ENCODE assay signal across 11 cellular contexts in genomic region chr3:138861755-138862333, GRCh38. TPM values are rescaled to one million over a fixed set of nuclear protein-coding genes. Genes with fewer than 3 reads are reported as not detected.
DNase-seq lines count a peak whose midpoint lies in the region; ATAC-seq and TF ChIP-seq lines count a peak whose summit lies in the region.
"Had no signal": no experiment of that assay in that cellular context is flagged by ENCODE, and none has a peak within 500 bp of the region (broad histone marks: within the 10 kb centered on the region; RNA-seq: fewer than 3 reads in every experiment).

No MANE protein-coding gene starts in this region.

- no peaks in the 10 kb centered on the region for H3K9me3 Mint-ChIP-seq in CD14-positive monocyte

- peaks cover 35% of the 10 kb centered on the region for H3K4me1 Mint-ChIP-seq in CD14-positive monocyte

- peak overlapping the region; percentile 38 for H3K9ac ChIP-seq in mucosa of stomach (ENCODE audit: low read length)
- H3K9ac ChIP-seq: parathyroid adenoma had no signal

- ATAC-seq in GM18909 (IDR thresholded peaks at IDR 0.05; ENCODE audit: poor library complexity, unreplicated experiment) (no peak), HG02798 (IDR thresholded peaks at IDR 0.05; ENCODE audit: poor library complexity, unreplicated experiment) (no peak), HG03469 (IDR thresholded peaks at IDR 0.05; ENCODE audit: unreplicated experiment) (no peak)

- H3K27me3 ChIP-seq in mucosa of stomach (ENCODE audit: control insufficient read depth, insufficient read depth, low read length): no peaks in the 10 kb centered on the region

- H3K27me3 Mint-ChIP-seq in CD14-positive monocyte (ENCODE audit: low read depth in 3 of 3): peaks cover 0 to 2% (median 2%) of the 10 kb centered on the region in 3 donors

- H3K36me3 Mint-ChIP-seq in CD14-positive monocyte: no peaks in the 10 kb centered on the region

- intact Hi-C loops in CD14-positive monocyte (cut with micrococcal nuclease): loop anchor here in 1 of 2 donors (5.0 kb wide), 1 partner anchor 55 kb away; no protein-coding TSS in a partner anchor

- peak overlapping the region; percentile 85 to 98 (median 91) for H3K27ac Mint-ChIP-seq in CD14-positive monocyte

- DNase-seq in CD14-positive monocyte (ENCODE audit: low spot score) (no peak), NCI-H226 (peak; percentile 48), dermis blood vessel endothelial cell (peak; percentile 53)
- no peak for DNase-seq in activated T-cell treated with anti-CD3 and anti-CD28 coated beads, Interleukin-2, amount 50 U/mL, for 48 hours
- DNase-seq: activated T-cell treated with anti-CD3 and anti-CD28 coated beads, Interleukin-2, amount 50 U/mL, for 1 hour; NCI-H2081 treated with DMSO at 0.1 percent for 48 hours had no signal

- no peak for TF ChIP-seq CTCF in CD14-positive monocyte (IDR thresholded peaks at IDR 0.05)

- H3K36me3 ChIP-seq in mucosa of stomach (ENCODE audit: control insufficient read depth, insufficient read depth, low read length): no peaks in the 10 kb centered on the region

- H3K4me3 ChIP-seq in mucosa of stomach (ENCODE audit: low read length): no peak overlapping the region

- H3K4me1 ChIP-seq in mucosa of stomach (ENCODE audit: control insufficient read depth, insufficient read depth, low read length): peaks cover 24% of the 10 kb centered on the region
- H3K4me1 ChIP-seq: parathyroid adenoma had no signal

- peak overlapping the region in 1 of 2 donors; percentile 82 for H3K4me3 Mint-ChIP-seq in CD14-positive monocyte

- H3K9me3 ChIP-seq in mucosa of stomach (ENCODE audit: control insufficient read depth, low read length): no peaks in the 10 kb centered on the region

RNA-seq across cellular contexts. Expression of gene PIK3CB, which starts 27.1 kb away (rescaled TPM):
- polyA plus RNA-seq in CD14-positive monocyte: 10 to 100 TPM; 20.4 to 33.6 TPM
- 16.7 and 33.4 TPM in 2 replicates for total RNA-seq in dermis blood vessel endothelial cell

Comparison
In these comparisons a context has a peak if more than half of its experiments do, and no peak if none do; other contexts are left out.
1. DNase-seq: peak in NCI-H226 (single experiment) and dermis blood vessel endothelial cell (single experiment); none in CD14-positive monocyte (single experiment) and activated T-cell treated with anti-CD3 and anti-CD28 coated beads, Interleukin-2, amount 50 U/mL, for 48 hours (0 of 2).